Comparison of ENCODE assay signal across 10 cellular contexts in the genomic region with DNA sequence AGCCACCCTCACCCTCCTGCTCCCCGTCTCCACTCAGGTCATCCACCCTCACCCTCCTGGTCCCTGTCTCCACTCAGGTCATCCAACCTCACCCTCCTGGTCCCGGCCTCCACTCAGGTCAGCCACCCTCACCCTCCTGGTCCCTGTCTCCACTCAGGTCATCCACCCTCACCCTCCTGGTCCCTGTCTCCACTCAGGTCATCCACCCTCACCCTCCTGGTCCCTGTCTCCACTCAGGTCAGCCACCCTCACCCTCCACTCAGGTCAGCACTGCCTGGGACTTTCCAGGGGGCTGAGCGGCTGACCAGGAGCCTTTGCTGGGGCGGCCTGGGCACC. TPM values are rescaled to one million over a fixed set of nuclear protein-coding genes. Genes with fewer than 3 reads are reported as not detected.
A peak's percentile ranks its signal among the peaks of the same experiment; 100 is the strongest.
DNase-seq lines count a peak whose midpoint lies in the region; ATAC-seq, FAIRE-seq and TF ChIP-seq lines count a peak whose summit lies in the region.
"Not testable (repeated sequence)": the region's sequence is repeated elsewhere in the genome, so short reads cannot be mapped to it uniquely, and the experiment has no call there.
"Had no signal": no experiment of that assay in that cellular context is flagged by ENCODE, and none has a peak within 500 bp of the region (broad histone marks: within the 10 kb centered on the region; RNA-seq: fewer than 3 reads in every experiment).

No MANE protein-coding gene starts in this region.

- peak overlapping the region; percentile 91 to 99 (median 97) for H3K4me2 ChIP-seq in BLaER1 treated with 17β-estradiol and CSF1 and Interleukin-3, amounts not matched to agents 10 nM and 100 nM
- H3K4me2 ChIP-seq in KMS-11 (peak overlapping the region; percentile 60), GM12878 (ENCODE audit: control insufficient read depth, insufficient read depth) (peak overlapping the region; percentile 56)

- not testable (repeated sequence) for ATAC-seq in GM12878; stimulated activated naive B cell treated with anti-CD40 and anti-IgM and Interleukin-4, amounts not matched to agents 10 μg/mL and 1 μg/mL and 100 μg/mL, for 72 hours (replicated peaks)

- not testable (repeated sequence) for H3K27me3 ChIP-seq in BLaER1 treated with 17β-estradiol and CSF1 and Interleukin-3, amounts not matched to agents 10 nM and 100 nM; KMS-11 (ENCODE audit: insufficient read depth, low read depth); GM12878 (replicated peaks in 1 of 2; ENCODE audit: control insufficient read depth in 2 of 2, insufficient read depth in 2 of 2, low read length in 1 of 2); left ventricle myocardium inferior (ENCODE audit: low read depth)
- peaks cover 51% of the 10 kb centered on the region for H3K27me3 ChIP-seq in mucosa of stomach (ENCODE audit: control insufficient read depth, insufficient read depth, low read length)

- TF ChIP-seq POLR2A in GM12878 (IDR thresholded peaks at IDR 0.05; ENCODE audit: low read depth, low read length) = 0 out of 2 replicates have a peak, but pooled peaks have one; percentile 16

- H2AFZ ChIP-seq in KMS-11 (ENCODE audit: low read depth) = peak overlapping the region; percentile 26; the same call in 1 of the 2 replicates
- peak overlapping the region; percentile 65 for H2AFZ ChIP-seq in GM12878 (ENCODE audit: control insufficient read depth, low read depth, low read length)

- RAD21 ChIA-PET in GM12878 (lab: Charles Lee; ENCODE audit: unreplicated experiment) = interaction anchor here (1.1 to 1.4 kb wide), 3 partner anchors 68 to 316 kb away, joined by 3 read pairs; partner anchors contain the start of gene PTK6

- peak overlapping the region; percentile 56 for H3K27ac Mint-ChIP-seq in stimulated activated naive B cell treated with anti-CD40 and anti-IgM and Interleukin-4, amounts not matched to agents 10 μg/mL and 1 μg/mL and 100 μg/mL, for 72 hours

- not testable (repeated sequence) for H3K36me3 Mint-ChIP-seq in stimulated activated naive B cell treated with anti-CD40 and anti-IgM and Interleukin-4, amounts not matched to agents 10 μg/mL and 1 μg/mL and 100 μg/mL, for 72 hours

- H3K4me3 ChIP-seq in BLaER1 treated with 17β-estradiol and CSF1 and Interleukin-3, amounts not matched to agents 10 nM and 100 nM = peak overlapping the region in 6 of 10 experiments; percentile 13 to 56 (median 36); a peak in 7 of 20 replicates
- H3K4me3 ChIP-seq in KMS-11 (IDR thresholded peaks at IDR 0.05; ENCODE audit: insufficient read depth, low read depth, low read length); GM12878; mucosa of stomach (ENCODE audit: low read length): not testable (repeated sequence)
- H3K4me3 ChIP-seq in left ventricle myocardium inferior = peak overlapping the region; percentile 50

- WGBS in GM12878 (ENCODE audit: insufficient coverage, insufficient replicate concordance, low lambda C conversion rate, missing lambda C conversion rate) = 25% methylated on average over 4 of the region's 4 CpGs

- POLR2A ChIA-PET in GM12878 (lab: Charles Lee) = interaction anchor here (0.6 kb wide), 2 partner anchors 14 to 225 kb away, joined by 3 read pairs; partner anchors contain the start of gene RGS19

- not testable (repeated sequence) for DNase-seq in GM12878 (ENCODE audit: low read depth, low spot score); left ventricle myocardium inferior; stimulated activated naive B cell treated with anti-CD40 and anti-IgM and Interleukin-4, amounts not matched to agents 10 μg/mL and 1 μg/mL and 100 μg/mL, for 72 hours

- not testable (repeated sequence) for H4K20me1 ChIP-seq in BLaER1 treated with 17β-estradiol and CSF1 and Interleukin-3, amounts not matched to agents 10 nM and 100 nM; KMS-11 (ENCODE audit: insufficient read depth); GM12878 (ENCODE audit: control insufficient read depth, insufficient read depth)

- H3K36me3 ChIP-seq in BLaER1 treated with 17β-estradiol and CSF1 and Interleukin-3, amounts not matched to agents 10 nM and 100 nM; KMS-11 (ENCODE audit: insufficient read depth); GM12878 (ENCODE audit: control insufficient read depth in 2 of 2, insufficient read depth in 2 of 2, low read length in 1 of 2); left ventricle myocardium inferior; mucosa of stomach (ENCODE audit: control insufficient read depth, insufficient read depth, low read length): not testable (repeated sequence)

- not testable (repeated sequence) for H3K9me3 Mint-ChIP-seq in stimulated activated naive B cell treated with anti-CD40 and anti-IgM and Interleukin-4, amounts not matched to agents 10 μg/mL and 1 μg/mL and 100 μg/mL, for 72 hours

- SMC1A ChIA-PET in GM12878 (lab: Charles Lee; ENCODE audit: uncharacterized antibody, unreplicated experiment) = interaction anchor here (1.5 to 1.9 kb wide), 2 partner anchors 10 to 146 kb away, joined by 4 to 5 read pairs; partner anchors contain the start of genes ARFRP1 and ZGPAT

- TF ChIP-seq EP300 in GM12878 (IDR thresholded peaks at IDR 0.05; ENCODE audit: borderline replicate concordance in 1 of 2, control insufficient read depth in 1 of 2, low read depth in 2 of 2, low read length in 2 of 2) = not testable (repeated sequence)

- not testable (repeated sequence) for H3K9me3 ChIP-seq in BLaER1 treated with 17β-estradiol and CSF1 and Interleukin-3, amounts not matched to agents 10 nM and 100 nM (replicated peaks in 1 of 11); GM12878 (replicated peaks; ENCODE audit: control insufficient read depth, insufficient read depth, low read length); left ventricle myocardium inferior (replicated peaks); mucosa of stomach (ENCODE audit: control insufficient read depth, low read length)

- peaks cover 16 to 24% of the 10 kb centered on the region in 2 donors for H3K27me3 Mint-ChIP-seq in stimulated activated naive B cell treated with anti-CD40 and anti-IgM and Interleukin-4, amounts not matched to agents 10 μg/mL and 1 μg/mL and 100 μg/mL, for 72 hours

- TF ChIP-seq CTCF in KMS-11 (conservative IDR thresholded peaks at IDR 0.05; ENCODE audit: low read depth, low read length); GM12878 (IDR thresholded peaks at IDR 0.05 in 2 of 3, conservative IDR thresholded peaks at IDR 0.05 in 1 of 3; ENCODE audit: control insufficient read depth in 2 of 3, extremely low read depth in 1 of 3, insufficient read depth in 1 of 3, low read depth in 3 of 3, low read length in 3 of 3); left ventricle myocardium inferior (IDR thresholded peaks at IDR 0.05; ENCODE audit: borderline replicate concordance): not testable (repeated sequence)

- not testable (repeated sequence) for H3K79me2 ChIP-seq in KMS-11 (ENCODE audit: insufficient read depth, low read depth); GM12878 (ENCODE audit: control insufficient read depth, insufficient read depth, low read length)

- intact Hi-C loops in GM12878 (cut with micrococcal nuclease; ENCODE audit: unreplicated experiment); left ventricle myocardium inferior (cut with micrococcal nuclease): not testable (repeated sequence)

- peak overlapping the region; percentile 60 to 85 (median 72); a peak in 19 of 22 replicates for H3K9ac ChIP-seq in BLaER1 treated with 17β-estradiol and CSF1 and Interleukin-3, amounts not matched to agents 10 nM and 100 nM
- H3K9ac ChIP-seq in KMS-11 (peak overlapping the region; percentile 30; the same call in 1 of the 2 replicates), GM12878 (ENCODE audit: control insufficient read depth, insufficient read depth, low read length) (peak overlapping the region; percentile 54), mucosa of stomach (ENCODE audit: low read length) (peak overlapping the region; percentile 9)

- in situ Hi-C loops in GM12878 (cut with MboI) = not testable (repeated sequence)

- peaks cover 64 to 92% (median 78%) of the 10 kb centered on the region in 10 experiments for H3K4me1 ChIP-seq in BLaER1 treated with 17β-estradiol and CSF1 and Interleukin-3, amounts not matched to agents 10 nM and 100 nM
- H3K4me1 ChIP-seq in KMS-11 (ENCODE audit: low read depth, poor library complexity, severe bottlenecking) (peaks cover 38% of the 10 kb centered on the region), GM12878 (ENCODE audit: control insufficient read depth, insufficient read depth, low read length) (peaks cover 47% of the 10 kb centered on the region), left ventricle myocardium inferior (peaks cover 62% of the 10 kb centered on the region), mucosa of stomach (ENCODE audit: control insufficient read depth, insufficient read depth, low read length) (peaks cover 27% of the 10 kb centered on the region)

- not testable (repeated sequence) for FAIRE-seq in GM12878 (lab: Jason Lieb, UNC)

- peak overlapping the region in 1 of 2 donors; percentile 4 for H3K4me3 Mint-ChIP-seq in stimulated activated naive B cell treated with anti-CD40 and anti-IgM and Interleukin-4, amounts not matched to agents 10 μg/mL and 1 μg/mL and 100 μg/mL, for 72 hours

- H3K27ac ChIP-seq in BLaER1 treated with 17β-estradiol and CSF1 and Interleukin-3, amounts not matched to agents 10 nM and 100 nM = peak overlapping the region in 10 of 11 experiments; percentile 63 to 93 (median 83); a peak in 19 of 22 replicates
- peak overlapping the region; percentile 13; the same call in 1 of the 2 replicates for H3K27ac ChIP-seq in KMS-11
- H3K27ac ChIP-seq in GM12878 (ENCODE audit: control insufficient read depth, insufficient read depth) = peak overlapping the region; percentile 72
- H3K27ac ChIP-seq in left ventricle myocardium inferior (replicated peaks) = peak overlapping the region; percentile 96

- TF ChIP-seq RAD21 in GM12878 (IDR thresholded peaks at IDR 0.05; ENCODE audit: insufficient read depth, low read depth, low read length) = not testable (repeated sequence)

- CTCF ChIA-PET in GM12878 (lab: Yijun Ruan, JAX) = interaction anchor here (0.7 to 1.1 kb wide), 3 partner anchors 13 to 146 kb away, joined by 3 to 4 read pairs (median 4); partner anchors contain the start of genes ARFRP1 and ZGPAT

- not testable (repeated sequence) for BruUV-seq in GM12878 (replicated peaks; lab: Mats Ljungman, UMichigan)

- H3K4me1 Mint-ChIP-seq in stimulated activated naive B cell treated with anti-CD40 and anti-IgM and Interleukin-4, amounts not matched to agents 10 μg/mL and 1 μg/mL and 100 μg/mL, for 72 hours = peaks cover 37 to 63% of the 10 kb centered on the region in 2 donors

RNA-seq across cellular contexts. Expression of gene ABHD16B, which starts 7.6 kb away (rescaled TPM):
- total RNA-seq in GM12878 (2013; cell fraction: nucleolus; rRNA removed) = not detected in 2 replicates
- total RNA-seq in GM12878 (2014; rRNA removed) (not detected in 2 replicates), GM12878 (2014; rRNA removed; fragmentation: Illumina TruSeq; extraction: Trizol) (not detected in 2 replicates), GM12878 (2021) (not detected in 2 replicates), left ventricle myocardium inferior (not detected)
- not detected for polyA plus RNA-seq in GM12878 (2011; ENCODE audit: low read depth)
- polyA plus RNA-seq in GM12878 (2011; rRNA removed) (not detected in 2 replicates), GM12878 (2014; fragmentation: Illumina TruSeq; extraction: Trizol) (not detected in 2 replicates), GM12878 (2014; fragmentation: Nextera tagmentation; extraction: Ambion mirVana) (not detected), GM12878 (2014; rRNA removed) (not detected in 2 replicates), GM12878 (2016; fragmentation: Nextera tagmentation; extraction: Ambion mirVana) (under 1 TPM in 1 of 2 experiments, not detected in 1; 0.13 TPM)
- not detected in 2 replicates for polyA plus RNA-seq in GM12878 (2011; cell fraction: cytosol; rRNA removed)
- not detected in 2 replicates for polyA plus RNA-seq in GM12878 (2011; cell fraction: nucleus; rRNA removed)
- polyA plus RNA-seq in GM12878 (2012) = 0.08 TPM in 1 of 2 replicates, not detected in the other
- not detected in 2 replicates for polyA minus RNA-seq in GM12878 (2011; rRNA and poly(A)+ RNA removed)
- not detected in 2 replicates for polyA minus RNA-seq in GM12878 (2011; cell fraction: cytosol; rRNA and poly(A)+ RNA removed)
- polyA minus RNA-seq in GM12878 (2011; cell fraction: nucleus; rRNA and poly(A)+ RNA removed) = not detected in 2 replicates
- total RNA-seq: cardiac septum; CD8-positive, alpha-beta T cell; dermis blood vessel endothelial cell; occipital lobe had no signal

RNA-seq across cellular contexts. Expression of gene TPD52L2, which starts 11.4 kb away (rescaled TPM):
- 29.9 and 30.8 TPM in 2 replicates for total RNA-seq in GM12878 (2013; cell fraction: nucleolus; rRNA removed)
- total RNA-seq in GM12878 (2014; rRNA removed) = 28.4 and 30.4 TPM in 2 replicates
- 37.3 and 38.4 TPM in 2 replicates for total RNA-seq in GM12878 (2014; rRNA removed; fragmentation: Illumina TruSeq; extraction: Trizol)
- total RNA-seq in GM12878 (2021) = 43.4 and 46.2 TPM in 2 replicates
- polyA plus RNA-seq in GM12878 (2011; ENCODE audit: low read depth) = 27.6 TPM
- 46.5 and 53.8 TPM in 2 replicates for polyA plus RNA-seq in GM12878 (2011; rRNA removed)
- 54.9 and 65.7 TPM in 2 replicates for polyA plus RNA-seq in GM12878 (2011; cell fraction: cytosol; rRNA removed)
- polyA plus RNA-seq in GM12878 (2011; cell fraction: nucleus; rRNA removed) = 53.8 and 63.9 TPM in 2 replicates
- 38.7 and 41.1 TPM in 2 replicates for polyA plus RNA-seq in GM12878 (2012)
- 39.2 and 50.2 TPM in 2 replicates for polyA plus RNA-seq in GM12878 (2014; fragmentation: Illumina TruSeq; extraction: Trizol)
- polyA plus RNA-seq in GM12878 (2014; fragmentation: Nextera tagmentation; extraction: Ambion mirVana) = 1 to 10 TPM; 1.6 to 4.1 TPM
- polyA plus RNA-seq in GM12878 (2014; rRNA removed) = 46.5 and 50.8 TPM in 2 replicates
- 10 to 100 TPM; 68.1 to 71.0 TPM for polyA plus RNA-seq in GM12878 (2016; fragmentation: Nextera tagmentation; extraction: Ambion mirVana)
- polyA minus RNA-seq in GM12878 (2011; rRNA and poly(A)+ RNA removed) = 26.4 and 36.3 TPM in 2 replicates
- 51.5 and 53.3 TPM in 2 replicates for polyA minus RNA-seq in GM12878 (2011; cell fraction: cytosol; rRNA and poly(A)+ RNA removed)
- 9.1 and 18.6 TPM in 2 replicates for polyA minus RNA-seq in GM12878 (2011; cell fraction: nucleus; rRNA and poly(A)+ RNA removed)
- 72.0 TPM for total RNA-seq in left ventricle myocardium inferior

RNA-seq across cellular contexts. Expression of gene ZBTB46, which starts 22.6 kb away (rescaled TPM):
- 7.6 and 7.8 TPM in 2 replicates for total RNA-seq in GM12878 (2013; cell fraction: nucleolus; rRNA removed)
- total RNA-seq in GM12878 (2014; rRNA removed) (0.45 and 0.98 TPM in 2 replicates), GM12878 (2014; rRNA removed; fragmentation: Illumina TruSeq; extraction: Trizol) (0.18 and 0.23 TPM in 2 replicates), GM12878 (2021) (0.92 and 1.0 TPM in 2 replicates), left ventricle myocardium inferior (13.6 TPM)
- polyA plus RNA-seq in GM12878 (2011; ENCODE audit: low read depth) = 0.45 TPM
- polyA plus RNA-seq in GM12878 (2011; rRNA removed) (0.46 and 0.77 TPM in 2 replicates), GM12878 (2014; fragmentation: Illumina TruSeq; extraction: Trizol) (0.08 and 0.15 TPM in 2 replicates), GM12878 (2014; fragmentation: Nextera tagmentation; extraction: Ambion mirVana) (under 1 TPM; 0.31 to 0.37 TPM), GM12878 (2014; rRNA removed) (0.24 and 0.26 TPM in 2 replicates), GM12878 (2016; fragmentation: Nextera tagmentation; extraction: Ambion mirVana) (under 1 TPM; 0.21 to 0.43 TPM)
- polyA plus RNA-seq in GM12878 (2011; cell fraction: cytosol; rRNA removed) = 1.3 and 1.6 TPM in 2 replicates
- polyA plus RNA-seq in GM12878 (2011; cell fraction: nucleus; rRNA removed) = 3.2 and 4.5 TPM in 2 replicates
- polyA plus RNA-seq in GM12878 (2012) = 1.2 and 1.3 TPM in 2 replicates
- 7.9 and 9.9 TPM in 2 replicates for polyA minus RNA-seq in GM12878 (2011; rRNA and poly(A)+ RNA removed)
- polyA minus RNA-seq in GM12878 (2011; cell fraction: cytosol; rRNA and poly(A)+ RNA removed) = 2.9 and 4.9 TPM in 2 replicates
- polyA minus RNA-seq in GM12878 (2011; cell fraction: nucleus; rRNA and poly(A)+ RNA removed) = 1.6 and 2.5 TPM in 2 replicates
- total RNA-seq: CD8-positive, alpha-beta T cell had no signal

RNA-seq across cellular contexts. Expression of gene DNAJC5, which starts 41.2 kb away (rescaled TPM):
- total RNA-seq in GM12878 (2013; cell fraction: nucleolus; rRNA removed) = 32.0 and 39.1 TPM in 2 replicates
- total RNA-seq in GM12878 (2014; rRNA removed) (33.7 and 36.0 TPM in 2 replicates), GM12878 (2014; rRNA removed; fragmentation: Illumina TruSeq; extraction: Trizol) (16.9 and 17.9 TPM in 2 replicates), GM12878 (2021) (34.6 and 36.8 TPM in 2 replicates), left ventricle myocardium inferior (42.8 TPM)
- polyA plus RNA-seq in GM12878 (2011; ENCODE audit: low read depth) = 10.2 TPM
- polyA plus RNA-seq in GM12878 (2011; rRNA removed) (13.2 and 20.6 TPM in 2 replicates), GM12878 (2014; fragmentation: Illumina TruSeq; extraction: Trizol) (6.1 and 16.0 TPM in 2 replicates), GM12878 (2014; fragmentation: Nextera tagmentation; extraction: Ambion mirVana) (1 to 10 TPM in 1 of 2 experiments, under 1 TPM in 1; 0.69 to 1.6 TPM), GM12878 (2014; rRNA removed) (27.8 and 31.8 TPM in 2 replicates), GM12878 (2016; fragmentation: Nextera tagmentation; extraction: Ambion mirVana) (10 to 100 TPM; 11.7 to 16.0 TPM)
- 29.7 and 34.3 TPM in 2 replicates for polyA plus RNA-seq in GM12878 (2011; cell fraction: cytosol; rRNA removed)
- polyA plus RNA-seq in GM12878 (2011; cell fraction: nucleus; rRNA removed) = 34.3 and 39.2 TPM in 2 replicates
- 20.7 and 21.7 TPM in 2 replicates for polyA plus RNA-seq in GM12878 (2012)
- polyA minus RNA-seq in GM12878 (2011; rRNA and poly(A)+ RNA removed) = 22.3 and 37.0 TPM in 2 replicates
- polyA minus RNA-seq in GM12878 (2011; cell fraction: cytosol; rRNA and poly(A)+ RNA removed) = 13.5 and 16.1 TPM in 2 replicates
- 7.3 and 14.4 TPM in 2 replicates for polyA minus RNA-seq in GM12878 (2011; cell fraction: nucleus; rRNA and poly(A)+ RNA removed)

Comparison
In these comparisons a context has a peak if more than half of its experiments do, and no peak if none do; other contexts are left out.
1. H3K27ac ChIP-seq: peak in every context shown above with its lines; median percentile 96 in left ventricle myocardium inferior; 83 in BLaER1 treated with 17β-estradiol and CSF1 and Interleukin-3, amounts not matched to agents 10 nM and 100 nM; 72 in GM12878; 13 in KMS-11.
2. H3K9ac ChIP-seq: peak in every context shown above with its lines; median percentile 72 in BLaER1 treated with 17β-estradiol and CSF1 and Interleukin-3, amounts not matched to agents 10 nM and 100 nM; 54 in GM12878; 30 in KMS-11; 9 in mucosa of stomach.